ENCODE assay signal across 1 cellular context in the genomic region with DNA sequence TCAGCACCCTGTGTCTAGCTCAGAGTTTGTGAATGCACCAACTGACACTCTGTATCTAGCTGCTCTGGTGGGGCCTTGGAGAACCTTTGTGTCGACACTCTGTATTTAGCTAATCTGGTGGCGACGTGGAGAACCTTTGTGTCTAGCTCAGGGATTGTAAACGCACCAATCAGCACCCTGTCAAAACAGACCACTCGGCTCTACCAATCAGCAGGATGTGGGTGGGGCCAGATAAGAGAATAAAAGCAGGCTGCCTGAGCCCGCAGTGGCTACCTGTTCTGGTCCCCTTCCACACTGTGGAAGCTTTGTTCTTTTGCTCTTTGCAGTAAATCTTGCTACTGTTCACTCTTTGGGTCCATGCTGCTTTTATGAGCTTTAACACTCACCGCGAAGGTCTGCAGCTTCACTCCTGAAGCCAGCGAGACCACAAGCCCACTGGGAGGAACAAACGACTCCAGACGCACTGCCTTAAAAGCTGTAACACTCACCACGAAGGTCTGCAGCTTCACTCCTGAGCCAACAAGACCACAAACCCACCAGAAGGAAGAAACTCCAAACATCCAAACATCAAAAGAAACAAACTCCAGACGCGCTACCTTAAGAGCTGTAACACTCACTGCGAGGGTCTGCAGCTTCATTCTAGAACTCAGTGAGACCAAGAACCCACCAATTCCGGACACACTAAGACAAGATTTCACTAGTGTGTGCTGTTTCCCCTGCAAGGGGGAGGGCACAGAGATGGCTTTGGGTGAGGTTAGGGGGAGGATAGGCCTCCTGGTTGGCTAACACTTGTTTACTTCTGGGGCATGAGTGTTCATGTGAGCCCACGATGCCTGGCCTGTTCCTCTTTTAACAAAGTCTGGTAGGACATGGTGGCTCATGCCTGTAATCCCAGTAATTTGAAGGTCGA.
TF ChIP-seq lines count a peak whose summit lies in the region.

TSS of gene DPEP2 (minus strand) at position 706 of the 910 bp plus-strand sequence. CDS start 6,272 bp downstream, outside the sequence.

TF ChIP-seq in GM12878, 131 proteins besides CTCF, POLR2A, EP300 and RAD21:
- TF ChIP-seq RUNX3 (IDR thresholded peaks at IDR 0.05; ENCODE audit: low read length) (0 out of 2 replicates have a peak, but pooled peaks have one; percentile 1), SPI1 (IDR thresholded peaks at IDR 0.05; ENCODE audit: borderline replicate concordance, insufficient read depth, low read depth, low read length) (peak; percentile 62; the same call in 1 of the 2 replicates)
